ENCODE assay signal across 8 cellular contexts in genomic region chr10:119653209-119653608, GRCh38. TPM values are rescaled to one million over a fixed set of nuclear protein-coding genes. Genes with fewer than 3 reads are reported as not detected.
A peak's percentile ranks its signal among the peaks of the same experiment; 100 is the strongest.
DNase-seq lines count a peak whose midpoint lies in the region; FAIRE-seq lines count a peak whose summit lies in the region.

No MANE protein-coding gene starts in this region.

- H3K9ac ChIP-seq in iPS-15b (ENCODE audit: low read depth, low read length) (no peak overlapping the region), stomach smooth muscle (ENCODE audit: low read length in 2 of 2) (peak overlapping the region; percentile 55 to 83)

- peak overlapping the region; percentile 88 for H3K27ac Mint-ChIP-seq in activated CD4-positive, alpha-beta T cell treated with anti-CD3 and anti-CD28 coated beads, Interleukin-2, amount 10 ng/mL, durations not matched to agents 24 days and 14 days
- peak overlapping the region; percentile 62 for H3K27ac Mint-ChIP-seq in activated naive CD8-positive, alpha-beta T cell treated with anti-CD3 and anti-CD28 coated beads for 36 hours

- peak overlapping the region; percentile 87 for H3K4me3 Mint-ChIP-seq in activated CD4-positive, alpha-beta T cell treated with anti-CD3 and anti-CD28 coated beads, Interleukin-2, amount 10 ng/mL, durations not matched to agents 24 days and 14 days
- H3K4me3 Mint-ChIP-seq in activated naive CD8-positive, alpha-beta T cell treated with anti-CD3 and anti-CD28 coated beads for 36 hours: peak overlapping the region; percentile 56

- H3K27ac ChIP-seq in stomach smooth muscle (ENCODE audit: low read length) (peak overlapping the region; percentile 99), small intestine (ENCODE audit: low read depth in 1 of 2, low read length in 1 of 2) (no peak overlapping the region)

- intact Hi-C loops in activated CD4-positive, alpha-beta T cell treated with anti-CD3 and anti-CD28 coated beads, Interleukin-2, amount 10 ng/mL, durations not matched to agents 24 days and 14 days (cut with micrococcal nuclease): loop anchor here (2.0 to 10.0 kb wide), 8 partner anchors 52 to 898 kb away; partner anchors contain the start of genes CACUL1, EIF3A, GRK5 and RGS10

- peak; percentile 68 for DNase-seq in activated CD4-positive, alpha-beta T cell treated with anti-CD3 and anti-CD28 coated beads, Interleukin-2, amount 10 ng/mL, durations not matched to agents 24 days and 14 days
- DNase-seq in activated CD4-positive, alpha-beta T cell treated with anti-CD3 and anti-CD28 coated beads for 4 hours: no peak
- DNase-seq in activated naive CD8-positive, alpha-beta T cell treated with anti-CD3 and anti-CD28 coated beads for 36 hours: no peak
- DNase-seq in amniotic stem cell (lab: John Stamatoyannopoulos, UW) (no peak), small intestine (no peak), COLO668 (lab: John Stamatoyannopoulos, UW; ENCODE audit: unreplicated experiment) (no peak)

- peaks cover 3% of the 10 kb centered on the region for H3K4me1 ChIP-seq in iPS-15b (ENCODE audit: control insufficient read depth, insufficient read depth, low read length)
- H3K4me1 ChIP-seq in stomach smooth muscle (ENCODE audit: control insufficient read depth, insufficient read depth, low read length): peaks cover 49% of the 10 kb centered on the region
- H3K4me1 ChIP-seq in small intestine (ENCODE audit: control insufficient read depth in 2 of 2, insufficient read depth in 1 of 2, low read depth in 1 of 2, low read length in 1 of 2): peaks cover 3 to 16% of the 10 kb centered on the region in 2 donors

- H3K9me3 Mint-ChIP-seq in activated CD4-positive, alpha-beta T cell treated with anti-CD3 and anti-CD28 coated beads, Interleukin-2, amount 10 ng/mL, durations not matched to agents 24 days and 14 days: no peaks in the 10 kb centered on the region
- no peaks in the 10 kb centered on the region for H3K9me3 Mint-ChIP-seq in activated naive CD8-positive, alpha-beta T cell treated with anti-CD3 and anti-CD28 coated beads for 36 hours

- H3K27me3 Mint-ChIP-seq in activated CD4-positive, alpha-beta T cell treated with anti-CD3 and anti-CD28 coated beads, Interleukin-2, amount 10 ng/mL, durations not matched to agents 24 days and 14 days: no peaks in the 10 kb centered on the region
- no peaks in the 10 kb centered on the region for H3K27me3 Mint-ChIP-seq in activated naive CD8-positive, alpha-beta T cell treated with anti-CD3 and anti-CD28 coated beads for 36 hours

- peak overlapping the region; percentile 20 for H3K4me3 ChIP-seq in iPS-15b (ENCODE audit: low read depth, low read length)
- H3K4me3 ChIP-seq in stomach smooth muscle (ENCODE audit: low read length in 2 of 2): peak overlapping the region; percentile 64 to 87
- no peak overlapping the region for H3K4me3 ChIP-seq in small intestine (ENCODE audit: low read depth in 1 of 2, low read length in 2 of 2)

- H3K36me3 Mint-ChIP-seq in activated CD4-positive, alpha-beta T cell treated with anti-CD3 and anti-CD28 coated beads, Interleukin-2, amount 10 ng/mL, durations not matched to agents 24 days and 14 days (ENCODE audit: low read depth): peaks cover 4% of the 10 kb centered on the region
- H3K36me3 Mint-ChIP-seq in activated naive CD8-positive, alpha-beta T cell treated with anti-CD3 and anti-CD28 coated beads for 36 hours: peaks cover 2% of the 10 kb centered on the region

- H3K27me3 ChIP-seq in iPS-15b (ENCODE audit: control insufficient read depth, insufficient read depth, low read length) (no peaks in the 10 kb centered on the region), stomach smooth muscle (ENCODE audit: control insufficient read depth in 1 of 2, insufficient read depth in 2 of 2, low read length in 2 of 2) (no peaks in the 10 kb centered on the region), small intestine (ENCODE audit: control insufficient read depth in 2 of 2, insufficient read depth in 2 of 2, low read length in 2 of 2) (no peaks in the 10 kb centered on the region)

- peaks cover 53% of the 10 kb centered on the region for H3K4me1 Mint-ChIP-seq in activated CD4-positive, alpha-beta T cell treated with anti-CD3 and anti-CD28 coated beads, Interleukin-2, amount 10 ng/mL, durations not matched to agents 24 days and 14 days
- peaks cover 56% of the 10 kb centered on the region for H3K4me1 Mint-ChIP-seq in activated naive CD8-positive, alpha-beta T cell treated with anti-CD3 and anti-CD28 coated beads for 36 hours

- H3K36me3 ChIP-seq in iPS-15b (ENCODE audit: control insufficient read depth, insufficient read depth, low read length): no peaks in the 10 kb centered on the region
- H3K36me3 ChIP-seq in stomach smooth muscle (ENCODE audit: control insufficient read depth in 2 of 2, insufficient read depth in 2 of 2, low read length in 2 of 2): peaks cover 0 to 4% of the 10 kb centered on the region in 2 donors
- H3K36me3 ChIP-seq in small intestine (ENCODE audit: control insufficient read depth in 2 of 2, insufficient read depth in 2 of 2, low read length in 2 of 2): no peaks in the 10 kb centered on the region

- no peaks in the 10 kb centered on the region for H3K9me3 ChIP-seq in iPS-15b (ENCODE audit: control insufficient read depth, insufficient read depth, low read length)
- H3K9me3 ChIP-seq in stomach smooth muscle (ENCODE audit: control insufficient read depth in 2 of 2, low read length in 2 of 2): no peaks in the 10 kb centered on the region
- no peaks in the 10 kb centered on the region for H3K9me3 ChIP-seq in small intestine (ENCODE audit: control insufficient read depth, low read depth)

- whole genome bisulfite sequencing in small intestine, 3 donors: 68 to 80% (median 71%) methylated on average over 1 of the region's 1 CpG

- no peak for FAIRE-seq in small intestine (lab: Jason Lieb, UNC)

RNA-seq across cellular contexts. Expression of gene BAG3, which starts 2.0 kb away (rescaled TPM):
- total RNA-seq in activated CD4-positive, alpha-beta T cell treated with anti-CD3 and anti-CD28 coated beads, Interleukin-2, amount 10 ng/mL, durations not matched to agents 24 days and 14 days: 27.7 and 29.1 TPM in 2 replicates
- total RNA-seq in activated naive CD8-positive, alpha-beta T cell treated with anti-CD3 and anti-CD28 coated beads for 36 hours: 10 to 100 TPM; 15.3 to 17.5 TPM
- polyA plus RNA-seq in small intestine: 10 to 100 TPM in 2 of 3 donors, 1 to 10 TPM in 1; 9.5 to 15.3 (median 11.2) TPM

RNA-seq across cellular contexts. Expression of gene TIAL1, which starts 56.4 kb away (rescaled TPM):
- 212 and 218 TPM in 2 replicates for total RNA-seq in activated CD4-positive, alpha-beta T cell treated with anti-CD3 and anti-CD28 coated beads, Interleukin-2, amount 10 ng/mL, durations not matched to agents 24 days and 14 days
- 100 to 1,000 TPM; 212 to 215 TPM for total RNA-seq in activated naive CD8-positive, alpha-beta T cell treated with anti-CD3 and anti-CD28 coated beads for 36 hours
- polyA plus RNA-seq in small intestine: 10 to 100 TPM; 43.8 to 56.4 (median 45.5) TPM

Comparison
In these comparisons a context has a peak if more than half of its experiments do, and no peak if none do; other contexts are left out.
1. H3K4me3 ChIP-seq: peak in iPS-15b (single experiment) and stomach smooth muscle (2 of 2); none in small intestine (0 of 2).